Comparison of ENCODE assay signal across 7 cellular contexts in the genomic region with DNA sequence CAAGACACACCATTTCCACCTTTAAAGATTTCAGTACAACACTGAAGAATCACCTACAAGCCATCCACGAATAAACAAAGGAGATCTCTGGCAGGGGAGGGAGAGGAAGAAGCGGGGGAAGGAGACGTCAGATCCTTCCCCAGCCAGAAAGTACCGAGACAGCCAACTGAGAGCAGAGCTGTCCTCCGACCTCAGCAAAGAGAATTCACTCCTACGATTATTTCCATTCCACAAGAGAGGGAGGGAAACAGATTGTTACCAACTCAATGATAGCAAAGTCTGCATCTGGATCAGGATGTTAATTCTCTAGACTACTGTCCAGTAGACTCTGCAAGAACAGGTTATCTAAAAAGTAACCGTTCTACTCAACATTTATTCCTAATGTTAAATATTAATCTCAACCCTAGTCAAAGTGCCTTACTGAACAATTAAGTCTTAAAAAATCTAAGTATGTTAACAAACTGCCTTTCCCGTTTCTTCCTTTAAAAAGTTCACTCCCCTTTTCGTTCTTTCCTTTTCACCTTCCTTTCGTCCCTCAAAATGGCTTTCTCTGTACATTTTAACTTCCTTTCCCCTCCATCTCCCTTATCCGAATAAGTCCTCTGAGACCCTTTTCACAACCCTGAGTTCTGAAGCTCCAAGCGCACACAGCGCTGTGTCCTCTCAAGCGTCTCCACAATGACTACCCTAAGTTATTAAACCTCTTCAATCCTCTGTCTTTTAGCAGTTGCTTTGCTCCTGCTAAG. TPM values are rescaled to one million over a fixed set of nuclear protein-coding genes. Genes with fewer than 3 reads are reported as not detected.
DNase-seq lines count a peak whose midpoint lies in the region; TF ChIP-seq lines count a peak whose summit lies in the region.

No MANE protein-coding gene starts in this region.

- TF ChIP-seq CTCF in GM12875 (IDR thresholded peaks at IDR 0.05; ENCODE audit: borderline replicate concordance, insufficient read depth, low read depth, low read length): no peak
- no peak for TF ChIP-seq CTCF in HFFc6 (IDR thresholded peaks at IDR 0.05)
- no peak for TF ChIP-seq CTCF in esophagus squamous epithelium (IDR thresholded peaks at IDR 0.05)
- no peak for TF ChIP-seq CTCF in neural progenitor cell (IDR thresholded peaks at IDR 0.05)

- H3K4me2 ChIP-seq in neural progenitor cell: peak overlapping the region; percentile 94

- H3K4me3 ChIP-seq in GM12875 (ENCODE audit: low read depth, low read length) (peak overlapping the region; percentile 98), esophagus squamous epithelium (peak overlapping the region; percentile 87 to 99 (median 94)), neural progenitor cell (peak overlapping the region; percentile 97)

- peak overlapping the region; percentile 92 for H3K9ac ChIP-seq in neural progenitor cell

- peak; percentile 31 for DNase-seq in HFFc6
- DNase-seq in NCI-H69 (lab: John Stamatoyannopoulos, UW): peak; percentile 73
- DNase-seq in activated T-cell treated with anti-CD3 and anti-CD28 coated beads for 24 hours (ENCODE audit: low read depth): peak; percentile 55
- no peak for DNase-seq in esophagus squamous epithelium (lab: John Stamatoyannopoulos, UW)
- DNase-seq in neural progenitor cell (ENCODE audit: low spot score): peak; percentile 51

- peak in 3 of 4 donors; percentile 16 to 83 (median 69) for TF ChIP-seq POLR2A in esophagus squamous epithelium (IDR thresholded peaks at IDR 0.05)

- H2AFZ ChIP-seq in neural progenitor cell (replicated peaks): no peak overlapping the region

- no peaks in the 10 kb centered on the region for H3K9me3 ChIP-seq in esophagus squamous epithelium
- no peaks in the 10 kb centered on the region for H3K9me3 ChIP-seq in neural progenitor cell (ENCODE audit: low read depth)

- H3K4me1 ChIP-seq in esophagus squamous epithelium: peaks cover 0 to 54% (median 13%) of the 10 kb centered on the region in 3 donors
- peaks cover 24% of the 10 kb centered on the region for H3K4me1 ChIP-seq in neural progenitor cell

- peaks cover 86% of the 10 kb centered on the region for H3K79me2 ChIP-seq in neural progenitor cell (ENCODE audit: low read depth)

- H3K27ac ChIP-seq in esophagus squamous epithelium (peak overlapping the region; percentile 99 to 100 (median 100)), neural progenitor cell (peak overlapping the region; percentile 99), temporal lobe (ENCODE audit: low read depth, low read length) (peak overlapping the region; percentile 84)

- H3K36me3 ChIP-seq in esophagus squamous epithelium (peaks cover 0 to 33% (median 17%) of the 10 kb centered on the region in 3 donors), neural progenitor cell (peaks cover 34% of the 10 kb centered on the region)

- H3K27ac Mint-ChIP-seq in HFFc6 (peak overlapping the region; percentile 92), neural progenitor cell (peak overlapping the region; percentile 90)

- peaks cover 4% of the 10 kb centered on the region for H3K27me3 Mint-ChIP-seq in HFFc6 (ENCODE audit: insufficient read depth)
- H3K27me3 Mint-ChIP-seq in neural progenitor cell (ENCODE audit: insufficient read depth, low read depth): peaks cover 2% of the 10 kb centered on the region

- intact Hi-C loops in esophagus squamous epithelium (cut with DNase I): no loop called here

- H3K27me3 ChIP-seq in esophagus squamous epithelium (no peaks in the 10 kb centered on the region), neural progenitor cell (no peaks in the 10 kb centered on the region)

- peak overlapping the region; percentile 98 for H3K4me3 Mint-ChIP-seq in HFFc6
- peak overlapping the region; percentile 94 for H3K4me3 Mint-ChIP-seq in neural progenitor cell

- H4K20me1 ChIP-seq in neural progenitor cell (ENCODE audit: low read depth): peaks cover 77% of the 10 kb centered on the region

- WGBS in esophagus squamous epithelium, 2 donors: 0% methylated on average over 14 of the region's 14 CpGs

- H3K36me3 Mint-ChIP-seq in HFFc6 (ENCODE audit: low read depth) (peaks cover 5% of the 10 kb centered on the region; the same call in 1 of the 2 replicates), neural progenitor cell (peaks cover 19% of the 10 kb centered on the region)

- H3F3A ChIP-seq in neural progenitor cell (ENCODE audit: low read depth): peaks cover 32% of the 10 kb centered on the region

- H3K4me1 Mint-ChIP-seq in HFFc6 (ENCODE audit: low read depth) (peaks cover 41% of the 10 kb centered on the region), neural progenitor cell (peaks cover 29% of the 10 kb centered on the region)

- no peaks in the 10 kb centered on the region for H3K9me3 Mint-ChIP-seq in HFFc6
- no peaks in the 10 kb centered on the region for H3K9me3 Mint-ChIP-seq in neural progenitor cell

RNA-seq across cellular contexts. Expression of a gene that starts 1.4 kb away (rescaled TPM):
- total RNA-seq in HFFc6 (2021; fragmentation: NEBNext Ultra II Directional; extraction: Animal tissue kit (Norgen Biotek cat#: 25700)): 10 to 100 TPM; 18.1 to 25.0 (median 20.8) TPM
- 10 to 100 TPM; 27.3 to 48.5 (median 41.4) TPM for total RNA-seq in esophagus squamous epithelium
- 112 and 198 TPM in 2 replicates for total RNA-seq in neural progenitor cell (ENCODE audit: low replicate concordance)
- 64.2 TPM for total RNA-seq in temporal lobe
